ENCODE assay signal across 22 cellular contexts in genomic region chr17:17093764-17094163, GRCh38. TPM values are rescaled to one million over a fixed set of nuclear protein-coding genes. Genes with fewer than 3 reads are reported as not detected.
DNase-seq lines count a peak whose midpoint lies in the region; ATAC-seq and TF ChIP-seq lines count a peak whose summit lies in the region.
"Had no signal": no experiment of that assay in that cellular context is flagged by ENCODE, and none has a peak within 500 bp of the region (broad histone marks: within the 10 kb centered on the region; RNA-seq: fewer than 3 reads in every experiment).

No MANE protein-coding gene starts in this region.

- H3K79me1 ChIP-seq in H9 (ENCODE audit: insufficient read depth, low read depth, low read length, poor library complexity, severe bottlenecking), result no peaks in the 10 kb centered on the region

- no peak overlapping the region for H3K23ac ChIP-seq in H9 (ENCODE audit: insufficient read length, low read depth, low read length)

- H3K56ac ChIP-seq in H9 (ENCODE audit: insufficient read length, low read depth, low read length), result no peak overlapping the region

- H4K91ac ChIP-seq in H9 (ENCODE audit: insufficient read length, low read depth, low read length), result no peak overlapping the region

- H4K20me1 ChIP-seq in H9 (ENCODE audit: control insufficient read depth, insufficient read depth, insufficient read length), result no peaks in the 10 kb centered on the region

- DNase-seq in CD4-positive, alpha-beta T cell, result no peak
- DNase-seq in H9 (no peak), esophagus squamous epithelium (lab: John Stamatoyannopoulos, UW) (no peak), spleen (peak; percentile 16), NCI-H1092 treated with DMSO at 0.1 percent for 48 hours (lab: John Stamatoyannopoulos, UW) (no peak)
- no peak for DNase-seq in stimulated activated CD8-positive, alpha-beta memory T cell treated with anti-CD3 and anti-CD28 coated beads, Interleukin-4, amount 100 ng/mL, for 48 hours
- DNase-seq: AML-193; EL; hippocampal formation; mesendoderm; naive thymus-derived CD8-positive, alpha-beta T cell; NCI-H1417 treated with DMSO at 0.1 percent for 48 hours; NCI-H510A treated with DMSO at 0.1 percent for 48 hours; NK-92 treated with Interleukin-12 subunit alpha and Interleukin-12 subunit beta, amount 100 ng/mL, for 24 hours; T1000; upper lobe of left lung had no signal

- no peak for ATAC-seq in CD4-positive, alpha-beta T cell (ENCODE audit: poor library complexity)
- no peak for ATAC-seq in GM19351 (IDR thresholded peaks at IDR 0.05; ENCODE audit: unreplicated experiment)
- ATAC-seq: HepG2; naive thymus-derived CD8-positive, alpha-beta T cell; SK-N-SH treated with all-trans-retinoic acid at 6 μM for 48 hours had no signal

- no peaks in the 10 kb centered on the region for H3K9me3 Mint-ChIP-seq in CD4-positive, alpha-beta T cell
- no peaks in the 10 kb centered on the region for H3K9me3 Mint-ChIP-seq in H9
- H3K9me3 Mint-ChIP-seq: naive thymus-derived CD8-positive, alpha-beta T cell; stimulated activated naive CD8-positive, alpha-beta T cell treated with anti-CD3 and anti-CD28 coated beads, Interleukin-15, Interleukin-2, amounts not matched to agents 100 ng/mL and 50 ng/mL, for 24 hours had no signal

- H3K4me2 ChIP-seq in H9 (ENCODE audit: insufficient read depth, insufficient read length, low read length), result no peak overlapping the region

- TF ChIP-seq POLR2A in esophagus squamous epithelium (IDR thresholded peaks at IDR 0.05) (no peak), spleen (IDR thresholded peaks at IDR 0.05) (no peak)

- H2BK120ac ChIP-seq in H9 (ENCODE audit: low read depth, low read length, poor library complexity, severe bottlenecking), result no peak overlapping the region

- peaks cover 37% of the 10 kb centered on the region for H3K36me3 Mint-ChIP-seq in CD4-positive, alpha-beta T cell (ENCODE audit: low read depth)
- H3K36me3 Mint-ChIP-seq in H9 (ENCODE audit: insufficient read depth in 1 of 3, low read depth in 3 of 3), result peaks cover 4 to 12% (median 6%) of the 10 kb centered on the region in 3 experiments; a peak in 5 of 7 replicates

- TF ChIP-seq CTCF in CD4-positive, alpha-beta T cell (IDR thresholded peaks at IDR 0.05), result no peak
- TF ChIP-seq CTCF in H9 (conservative IDR thresholded peaks at IDR 0.05), result no peak
- TF ChIP-seq CTCF in esophagus squamous epithelium (IDR thresholded peaks at IDR 0.05), result no peak
- TF ChIP-seq CTCF in spleen (IDR thresholded peaks at IDR 0.05 in 8 of 11, conservative IDR thresholded peaks at IDR 0.05 in 3 of 11), result no peak

- no CpG with 5 or more reads among the region's 5 CpGs for WGBS in H9 (ENCODE audit: extremely low coverage, insufficient read length, low lambda C conversion rate)
- 68 to 81% methylated on average over 5 of the region's 5 CpGs for WGBS in esophagus squamous epithelium, 2 donors
- WGBS in spleen, 5 donors, result 77 to 91% (median 86%) methylated on average over 5 of the region's 5 CpGs

- H3K9ac ChIP-seq in H9 (ENCODE audit: extremely low read depth, insufficient read length, low read length), result no peak overlapping the region

- H3K4me3 ChIP-seq in esophagus squamous epithelium (no peak overlapping the region), spleen (no peak overlapping the region)
- H3K4me3 ChIP-seq: upper lobe of left lung had no signal

- H2BK12ac ChIP-seq in H9 (ENCODE audit: insufficient read length, low read depth, low read length), result no peak overlapping the region

- no peaks in the 10 kb centered on the region for H3K27me3 ChIP-seq in CD4-positive, alpha-beta T cell (ENCODE audit: control insufficient read depth, insufficient read depth, low read length)
- no peaks in the 10 kb centered on the region for H3K27me3 ChIP-seq in H9 (ENCODE audit: insufficient read depth, low read length)
- H3K27me3 ChIP-seq in esophagus squamous epithelium, result no peaks in the 10 kb centered on the region
- no peaks in the 10 kb centered on the region for H3K27me3 ChIP-seq in spleen (replicated peaks in 1 of 7)
- H3K27me3 ChIP-seq: upper lobe of left lung had no signal

- no peaks in the 10 kb centered on the region for H3K27me3 Mint-ChIP-seq in CD4-positive, alpha-beta T cell
- H3K27me3 Mint-ChIP-seq in H9 (ENCODE audit: low read depth), result no peaks in the 10 kb centered on the region
- H3K27me3 Mint-ChIP-seq: activated naive CD8-positive, alpha-beta T cell; naive thymus-derived CD8-positive, alpha-beta T cell; progenitor cell of endocrine pancreas; stimulated activated naive CD8-positive, alpha-beta T cell treated with anti-CD3 and anti-CD28 coated beads, Interleukin-15, Interleukin-2, amounts not matched to agents 100 ng/mL and 50 ng/mL, for 24 hours had no signal

- H3T11ph ChIP-seq in H9 (ENCODE audit: low read length), result no peak overlapping the region

- no peaks in the 10 kb centered on the region for H3K9me3 ChIP-seq in CD4-positive, alpha-beta T cell (ENCODE audit: control insufficient read depth, low read length)
- H3K9me3 ChIP-seq in H9 (ENCODE audit: control insufficient read depth, low read depth, low read length) (no peaks in the 10 kb centered on the region), esophagus squamous epithelium (no peaks in the 10 kb centered on the region), spleen (no peaks in the 10 kb centered on the region)
- H3K9me3 ChIP-seq: upper lobe of left lung had no signal

- no peak overlapping the region for H2AK5ac ChIP-seq in H9 (ENCODE audit: insufficient read length, low read length)

- POLR2A ChIA-PET in CD4-positive, alpha-beta T cell (lab: Charles Lee), result interaction anchor here (1.1 kb wide), 1 partner anchor 28 kb away, joined by 3 read pairs; no protein-coding TSS in a partner anchor

- H3K4me3 Mint-ChIP-seq in CD4-positive, alpha-beta T cell, result no peak overlapping the region
- H3K4me3 Mint-ChIP-seq in H9, result no peak overlapping the region
- H3K4me3 Mint-ChIP-seq: activated naive CD8-positive, alpha-beta T cell; naive thymus-derived CD8-positive, alpha-beta T cell; stimulated activated naive CD8-positive, alpha-beta T cell treated with anti-CD3 and anti-CD28 coated beads, Interleukin-15, Interleukin-2, amounts not matched to agents 100 ng/mL and 50 ng/mL, for 24 hours had no signal

- H3K36me3 ChIP-seq in esophagus squamous epithelium (peaks cover 0 to 45% (median 0%) of the 10 kb centered on the region in 3 donors), spleen (peaks cover 0 to 50% (median 1%) of the 10 kb centered on the region in 6 donors)

- H3K18ac ChIP-seq in H9 (ENCODE audit: insufficient read length, low read depth, low read length), result no peak overlapping the region

- H3K4ac ChIP-seq in H9 (ENCODE audit: low read depth, low read length), result no peak overlapping the region

- no peak overlapping the region for H2AFZ ChIP-seq in H9 (ENCODE audit: low read length)

- H3K27ac ChIP-seq in CD4-positive, alpha-beta T cell (ENCODE audit: low read depth, low read length), result no peak overlapping the region
- no peak overlapping the region for H3K27ac ChIP-seq in H9 (ENCODE audit: insufficient read length, low read depth, low read length)
- H3K27ac ChIP-seq in esophagus squamous epithelium, result peak overlapping the region in 3 of 4 donors; percentile 1 to 63 (median 4)
- H3K27ac ChIP-seq in spleen, result no peak overlapping the region
- H3K27ac ChIP-seq: upper lobe of left lung had no signal

- intact Hi-C loops in CD4-positive, alpha-beta T cell (cut with DNase I, micrococcal nuclease), result no loop called here
- intact Hi-C loops in esophagus squamous epithelium (cut with DNase I), result no loop called here
- intact Hi-C loops in spleen (cut with DNase I; ENCODE audit: low total_unique reads), result no loop called here

- H3K14ac ChIP-seq in H9 (ENCODE audit: insufficient read depth, low read length), result no peak overlapping the region

- peaks cover 6% of the 10 kb centered on the region for H3K4me1 ChIP-seq in H9 (ENCODE audit: insufficient read depth, low read length)
- peaks cover 25 to 91% (median 42%) of the 10 kb centered on the region in 3 donors for H3K4me1 ChIP-seq in esophagus squamous epithelium
- H3K4me1 ChIP-seq in spleen, result peaks cover 2 to 96% (median 41%) of the 10 kb centered on the region in 6 donors

- peak overlapping the region; percentile 0 for H3K27ac Mint-ChIP-seq in CD4-positive, alpha-beta T cell
- peak overlapping the region; percentile 37 to 81 (median 74); a peak in 4 of 7 replicates for H3K27ac Mint-ChIP-seq in H9
- H3K27ac Mint-ChIP-seq: activated naive CD8-positive, alpha-beta T cell; progenitor cell of endocrine pancreas; stimulated activated naive CD8-positive, alpha-beta T cell treated with anti-CD3 and anti-CD28 coated beads, Interleukin-15, Interleukin-2, amounts not matched to agents 100 ng/mL and 50 ng/mL, for 24 hours had no signal

- no peak overlapping the region for H2BK20ac ChIP-seq in H9 (ENCODE audit: low read depth, low read length, poor library complexity, severe bottlenecking)

- no peak overlapping the region for H2BK5ac ChIP-seq in H9 (ENCODE audit: insufficient read length, low read length)

- CTCF ChIA-PET in CD4-positive, alpha-beta T cell (lab: Charles Lee), result interaction anchor here (1.0 kb wide), 1 partner anchor 26 kb away, joined by 6 read pairs; no protein-coding TSS in a partner anchor

- H2BK15ac ChIP-seq in H9 (ENCODE audit: low read depth, low read length), result no peak overlapping the region

- no peak overlapping the region for H4K8ac ChIP-seq in H9 (replicated peaks; ENCODE audit: insufficient read length, low read depth, low read length)

- no peaks in the 10 kb centered on the region for H3K79me2 ChIP-seq in H9 (ENCODE audit: insufficient read depth, low read length)

- peaks cover 20% of the 10 kb centered on the region for H3K4me1 Mint-ChIP-seq in CD4-positive, alpha-beta T cell (ENCODE audit: low read depth)
- H3K4me1 Mint-ChIP-seq in H9, result peaks cover 62 to 70% of the 10 kb centered on the region in 2 experiments

- H4K5ac ChIP-seq in H9 (ENCODE audit: insufficient read length, low read depth, low read length), result no peak overlapping the region

- H3K23me2 ChIP-seq in H9 (ENCODE audit: insufficient read length, low read depth, low read length, poor library complexity, severe bottlenecking), result no peaks in the 10 kb centered on the region

RNA-seq across cellular contexts. Expression of gene MPRIP, which starts 51.5 kb away (rescaled TPM):
- 100 to 1,000 TPM; 176 to 188 TPM for total RNA-seq in CD4-positive, alpha-beta T cell
- 129 and 132 TPM in 2 replicates for total RNA-seq in H9 (2021)
- 100 to 1,000 TPM in 3 of 4 donors, 10 to 100 TPM in 1; 65.7 to 168 (median 147) TPM for total RNA-seq in esophagus squamous epithelium
- 100 to 1,000 TPM; 120 to 309 (median 197) TPM for total RNA-seq in spleen
- polyA plus RNA-seq in spleen, result 100 to 1,000 TPM in 1 of 3 donors, 10 to 100 TPM in 2; 52.3 to 114 (median 83.0) TPM

Comparison
In these comparisons a context has a peak if more than half of its experiments do, and no peak if none do; other contexts are left out.
1. H3K27ac ChIP-seq: peak in esophagus squamous epithelium (3 of 4); none in CD4-positive, alpha-beta T cell (single experiment), H9 (single experiment) and spleen (0 of 8).